8 cellular contexts compared by ENCODE assay signal in genomic region chr12:47957671-47958070, GRCh38. TPM values are rescaled to one million over a fixed set of nuclear protein-coding genes. Genes with fewer than 3 reads are reported as not detected.
"Had no signal": no experiment of that assay in that cellular context is flagged by ENCODE, and none has a peak within 500 bp of the region (broad histone marks: within the 10 kb centered on the region; RNA-seq: fewer than 3 reads in every experiment).

No MANE protein-coding gene starts in this region.

RNA-seq across cellular contexts. Expression of gene COL2A1, which starts 46.6 kb away (rescaled TPM):
- total RNA-seq: activated naive CD4-positive, alpha-beta T cell treated with anti-CD3 and anti-CD28 coated beads for 36 hours; activated naive CD4-positive, alpha-beta T cell treated with anti-CD3 and anti-CD28 coated beads, Interleukin-2, amount 50 U/mL, for 72 hours; activated naive CD8-positive, alpha-beta T cell treated with anti-CD3 and anti-CD28 coated beads, Interleukin-2, amount 10 ng/mL, durations not matched to agents 7 days and 5 days; activated T-helper 17 cell treated with anti-CD3 and anti-CD28 coated beads, Interleukin-2, amount 50 U/mL, for 72 hours; aorta; ascending aorta; body of pancreas had no signal
- polyA plus RNA-seq: aorta had no signal

RNA-seq across cellular contexts. Expression of gene VDR, which starts 52.9 kb away (rescaled TPM):
- total RNA-seq: cardiac muscle cell had no signal
- polyA plus RNA-seq: cardiac muscle cell had no signal
